11 cellular contexts compared by ENCODE assay signal in genomic region chr16:56551796-56552738, GRCh38. TPM values are rescaled to one million over a fixed set of nuclear protein-coding genes. Genes with fewer than 3 reads are reported as not detected.
DNase-seq lines count a peak whose midpoint lies in the region; ATAC-seq and TF ChIP-seq lines count a peak whose summit lies in the region.
"Had no signal": no experiment of that assay in that cellular context is flagged by ENCODE, and none has a peak within 500 bp of the region (broad histone marks: within the 10 kb centered on the region; RNA-seq: fewer than 3 reads in every experiment).

No MANE protein-coding gene starts in this region.

- POLR2A ChIA-PET in T-cell (lab: Charles Lee), result no interaction called here

- intact Hi-C loops in Right ventricle myocardium inferior (cut with DNase I), result no loop called here

- no peak overlapping the region for H3K4me3 Mint-ChIP-seq in T-cell
- no peak overlapping the region for H3K4me3 Mint-ChIP-seq in stimulated activated naive CD8-positive, alpha-beta T cell treated with anti-CD3 and anti-CD28 coated beads, Interleukin-15, amount 100 ng/mL, for 72 hours

- no peaks in the 10 kb centered on the region for H3K9me3 ChIP-seq in right atrium auricular region
- H3K9me3 ChIP-seq: upper lobe of left lung had no signal

- H3K4me1 Mint-ChIP-seq in T-cell, result peaks cover 7 to 16% (median 13%) of the 10 kb centered on the region in 3 donors
- H3K4me1 Mint-ChIP-seq in stimulated activated naive CD8-positive, alpha-beta T cell treated with anti-CD3 and anti-CD28 coated beads, Interleukin-15, amount 100 ng/mL, for 72 hours, result peaks cover 18% of the 10 kb centered on the region

- no peak for DNase-seq in Right ventricle myocardium inferior (ENCODE audit: missing footprints)
- DNase-seq in right atrium auricular region (ENCODE audit: low spot score), result no peak
- DNase-seq in middle frontal gyrus (ENCODE audit: extremely low spot score, low spot score), result peak; percentile 55
- no peak for DNase-seq in NCI-H748 (lab: John Stamatoyannopoulos, UW; ENCODE audit: unreplicated experiment)
- no peak for DNase-seq in T-cell
- DNase-seq in stimulated activated naive CD8-positive, alpha-beta T cell treated with anti-CD3 and anti-CD28 coated beads, Interleukin-15, amount 100 ng/mL, for 72 hours, result no peak
- DNase-seq: activated CD4-positive, alpha-beta T cell treated with anti-CD3 and anti-CD28 coated beads for 48 hours; amniotic stem cell; upper lobe of left lung had no signal

- no peaks in the 10 kb centered on the region for H3K9me3 Mint-ChIP-seq in T-cell
- no peaks in the 10 kb centered on the region for H3K9me3 Mint-ChIP-seq in stimulated activated naive CD8-positive, alpha-beta T cell treated with anti-CD3 and anti-CD28 coated beads, Interleukin-15, amount 100 ng/mL, for 72 hours

- peaks cover 0 to 14% of the 10 kb centered on the region in 2 donors for H3K4me1 ChIP-seq in right atrium auricular region

- H3K27me3 Mint-ChIP-seq in T-cell, result peaks cover 5 to 24% of the 10 kb centered on the region in 2 donors
- H3K27me3 Mint-ChIP-seq in stimulated activated naive CD8-positive, alpha-beta T cell treated with anti-CD3 and anti-CD28 coated beads, Interleukin-15, amount 100 ng/mL, for 72 hours, result peaks cover 12% of the 10 kb centered on the region

- CTCF ChIA-PET in T-cell (lab: Charles Lee), result interaction anchor here in 1 of 2 donors (0.6 kb wide), 1 partner anchor 150 kb away, joined by 5 read pairs; no protein-coding TSS in a partner anchor

- H3K27me3 ChIP-seq in right atrium auricular region, result no peaks in the 10 kb centered on the region
- H3K27me3 ChIP-seq: upper lobe of left lung had no signal

- no peaks in the 10 kb centered on the region for H3K36me3 ChIP-seq in right atrium auricular region
- H3K36me3 ChIP-seq: upper lobe of left lung had no signal

- ATAC-seq in Right ventricle myocardium inferior, result peak; percentile 73
- no peak for ATAC-seq in T-cell (replicated peaks in 1 of 4)
- no peak for ATAC-seq in GM18858 (IDR thresholded peaks at IDR 0.05; ENCODE audit: unreplicated experiment)
- no peak for ATAC-seq in stimulated activated naive CD8-positive, alpha-beta T cell treated with anti-CD3 and anti-CD28 coated beads, Interleukin-15, amount 100 ng/mL, for 72 hours

- no peak overlapping the region for H3K4me3 ChIP-seq in right atrium auricular region
- H3K4me3 ChIP-seq: upper lobe of left lung had no signal

- TF ChIP-seq CTCF in right atrium auricular region (IDR thresholded peaks at IDR 0.05), result no peak

- H3K36me3 Mint-ChIP-seq in T-cell, result no peaks in the 10 kb centered on the region

- no peak overlapping the region for H3K27ac Mint-ChIP-seq in T-cell
- no peak overlapping the region for H3K27ac Mint-ChIP-seq in stimulated activated naive CD8-positive, alpha-beta T cell treated with anti-CD3 and anti-CD28 coated beads, Interleukin-15, amount 100 ng/mL, for 72 hours

- H3K27ac ChIP-seq in right atrium auricular region, result peak overlapping the region in 1 of 2 donors; percentile 25
- H3K27ac ChIP-seq in cingulate gyrus (ENCODE audit: low read depth, low read length), result peak overlapping the region; percentile 99
- H3K27ac ChIP-seq: upper lobe of left lung had no signal

RNA-seq across cellular contexts. Expression of gene MT4, which starts 12.8 kb away (rescaled TPM):
- total RNA-seq in Right ventricle myocardium inferior, result not detected
- total RNA-seq in right atrium auricular region, result not detected
- total RNA-seq in T-cell, result not detected
- total RNA-seq: upper lobe of left lung had no signal

RNA-seq across cellular contexts. Expression of gene BBS2, which starts 32.2 kb away (rescaled TPM):
- total RNA-seq in Right ventricle myocardium inferior (37.7 TPM), right atrium auricular region (10 to 100 TPM; 28.6 to 49.6 TPM), T-cell (10 to 100 TPM; 63.1 to 84.6 (median 76.6) TPM)

RNA-seq across cellular contexts. Expression of gene MT3, which starts 37.3 kb away (rescaled TPM):
- total RNA-seq in Right ventricle myocardium inferior (5.9 TPM), right atrium auricular region (not detected), T-cell (1 to 10 TPM in 1 of 5 donors, under 1 TPM in 3, not detected in 1; 0.66 to 1.9 (median 0.84) TPM)

RNA-seq across cellular contexts. Expression of gene MT2A, which starts 56.3 kb away (rescaled TPM):
- total RNA-seq in Right ventricle myocardium inferior, result 95.2 TPM
- total RNA-seq in right atrium auricular region, result 100 to 1,000 TPM in 1 of 2 donors, 10 to 100 TPM in 1; 33.3 to 118 TPM
- 10 to 100 TPM; 46.8 to 71.4 (median 57.1) TPM for total RNA-seq in T-cell
